ENCODE assay signal across 22 cellular contexts in the genomic region with DNA sequence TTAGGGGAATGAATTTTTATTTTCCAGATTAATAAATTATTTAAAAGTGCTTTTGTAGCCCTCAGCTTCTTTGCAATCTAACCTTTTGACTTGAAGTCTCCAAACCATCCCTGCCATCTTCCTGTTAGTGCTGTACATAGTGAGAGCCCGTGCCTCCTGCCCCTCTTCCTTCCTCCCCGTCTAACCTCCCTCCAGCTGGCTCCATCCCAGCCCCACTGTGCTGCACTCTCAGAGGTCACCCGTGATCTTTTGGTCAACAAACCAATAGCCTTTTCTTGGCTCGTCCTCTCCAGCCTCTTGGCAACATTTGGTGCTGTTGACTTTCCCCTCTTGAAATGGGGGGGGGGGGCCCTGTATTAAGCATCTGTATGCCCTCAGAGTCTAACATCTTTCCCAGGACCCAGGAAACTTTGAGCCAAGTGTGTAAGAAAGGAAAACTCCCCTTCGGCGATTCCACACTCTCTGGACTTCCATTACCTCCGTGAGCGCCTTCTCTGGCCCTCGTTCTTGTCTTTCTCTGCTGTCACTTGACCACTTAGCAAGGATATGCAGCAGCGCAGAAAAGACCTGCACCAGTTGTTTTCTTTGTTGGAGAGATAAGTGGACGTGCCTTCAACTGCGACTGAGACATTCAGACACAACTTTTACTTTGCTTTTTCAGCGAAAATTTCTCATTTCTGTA. TPM values are rescaled to one million over a fixed set of nuclear protein-coding genes. Genes with fewer than 3 reads are reported as not detected.
A peak's percentile ranks its signal among the peaks of the same experiment; 100 is the strongest.
DNase-seq lines count a peak whose midpoint lies in the region; ATAC-seq and TF ChIP-seq lines count a peak whose summit lies in the region.
"Had no signal": no experiment of that assay in that cellular context is flagged by ENCODE, and none has a peak within 500 bp of the region (broad histone marks: within the 10 kb centered on the region; RNA-seq: fewer than 3 reads in every experiment).

No MANE protein-coding gene starts in this region.

- H3K36me3 ChIP-seq in sigmoid colon = peaks cover 0 to 16% (median 0%) of the 10 kb centered on the region in 4 donors

- no peaks in the 10 kb centered on the region for H3K9me3 Mint-ChIP-seq in neural crest cell
- H3K9me3 Mint-ChIP-seq: activated CD4-positive, alpha-beta T cell treated with anti-CD3 and anti-CD28 coated beads, Interleukin-2, amount 10 ng/mL, durations not matched to agents 7 days and 5 days; activated naive CD8-positive, alpha-beta T cell treated with anti-CD3 and anti-CD28 coated beads for 36 hours; activated T-helper 17 cell treated with anti-CD3 and anti-CD28 coated beads, Interleukin-2, amount 50 U/mL, for 72 hours; natural killer cell had no signal

- H3K27me3 Mint-ChIP-seq in neural crest cell (ENCODE audit: low read depth) = no peaks in the 10 kb centered on the region
- H3K27me3 Mint-ChIP-seq: activated CD4-positive, alpha-beta T cell treated with anti-CD3 and anti-CD28 coated beads, Interleukin-2, amount 10 ng/mL, durations not matched to agents 7 days and 5 days; activated naive CD8-positive, alpha-beta T cell treated with anti-CD3 and anti-CD28 coated beads for 36 hours; activated T-helper 17 cell treated with anti-CD3 and anti-CD28 coated beads, Interleukin-2, amount 50 U/mL, for 72 hours; B cell had no signal

- TF ChIP-seq CTCF in neural crest cell (conservative IDR thresholded peaks at IDR 0.05) (no peak), sigmoid colon (IDR thresholded peaks at IDR 0.05) (no peak)

- peak overlapping the region; percentile 96 for H3K27ac Mint-ChIP-seq in neural crest cell (ENCODE audit: unreplicated experiment)
- H3K27ac Mint-ChIP-seq: activated naive CD8-positive, alpha-beta T cell treated with anti-CD3 and anti-CD28 coated beads for 36 hours; activated T-helper 17 cell treated with anti-CD3 and anti-CD28 coated beads, Interleukin-2, amount 50 U/mL, for 72 hours; B cell; natural killer cell had no signal

- H3K27ac ChIP-seq in sigmoid colon = no peak overlapping the region
- H3K27ac ChIP-seq: SK-N-MC, skin epidermis had no signal

- H3K27me3 ChIP-seq in sigmoid colon = no peaks in the 10 kb centered on the region

- H3K4me1 Mint-ChIP-seq in neural crest cell = peaks cover 17% of the 10 kb centered on the region
- H3K4me1 Mint-ChIP-seq: B cell had no signal

- intact Hi-C loops in Right ventricle myocardium superior (cut with DNase I) = no loop called here
- intact Hi-C loops in cardiac septum (cut with DNase I) = no loop called here
- intact Hi-C loops in left cardiac atrium (cut with DNase I) = no loop called here
- intact Hi-C loops in sigmoid colon (cut with DNase I) = no loop called here

- H3K36me3 Mint-ChIP-seq in neural crest cell (ENCODE audit: low read depth) = peaks cover 5% of the 10 kb centered on the region
- H3K36me3 Mint-ChIP-seq: natural killer cell had no signal

- ATAC-seq in Right ventricle myocardium superior (ENCODE audit: poor library complexity) (peak; percentile 62), left cardiac atrium (peak; percentile 79 to 80), HG03095 (IDR thresholded peaks at IDR 0.05; ENCODE audit: unreplicated experiment) (no peak)
- ATAC-seq: activated T-helper 17 cell treated with anti-CD3 and anti-CD28 coated beads, Interleukin-2, amount 50 U/mL, for 72 hours; natural killer cell had no signal

- TF ChIP-seq EP300 in sigmoid colon (IDR thresholded peaks at IDR 0.05) = no peak

- H3K4me3 Mint-ChIP-seq in neural crest cell = no peak overlapping the region
- H3K4me3 Mint-ChIP-seq: activated CD4-positive, alpha-beta T cell treated with anti-CD3 and anti-CD28 coated beads, Interleukin-2, amount 10 ng/mL, durations not matched to agents 7 days and 5 days; activated naive CD8-positive, alpha-beta T cell treated with anti-CD3 and anti-CD28 coated beads for 36 hours; activated T-helper 17 cell treated with anti-CD3 and anti-CD28 coated beads, Interleukin-2, amount 50 U/mL, for 72 hours; B cell; natural killer cell had no signal

- DNase-seq in Right ventricle myocardium superior = peak; percentile 61
- DNase-seq in cardiac septum (ENCODE audit: low spot score) = no peak
- peak; percentile 49 for DNase-seq in left cardiac atrium
- no peak for DNase-seq in neural crest cell (ENCODE audit: low read depth, low spot score)
- no peak for DNase-seq in sigmoid colon
- DNase-seq in stimulated activated CD8-positive, alpha-beta memory T cell treated with anti-CD3 and anti-CD28 coated beads, Interleukin-4, amount 100 ng/mL, for 48 hours = no peak
- DNase-seq in stimulated activated CD4-positive, alpha-beta T cell treated with anti-CD3 and anti-CD28 coated beads, Interleukin-15, amount 100 ng/mL, for 24 hours = no peak
- DNase-seq: activated naive CD8-positive, alpha-beta T cell treated with anti-CD3 and anti-CD28 coated beads for 36 hours; cerebellar nuclear complex; effector CD8-positive, alpha-beta T cell; Kasumi-1; natural killer cell; NCI-H1048; NCI-H2081 treated with DMSO at 0.1 percent for 48 hours; NCI-H510A had no signal

- H3K9me3 ChIP-seq in sigmoid colon = no peaks in the 10 kb centered on the region

- H3K4me1 ChIP-seq in sigmoid colon = peaks cover 0 to 4% (median 0%) of the 10 kb centered on the region in 4 donors

- H3K4me3 ChIP-seq in sigmoid colon = no peak overlapping the region
- H3K4me3 ChIP-seq: GM12878, SK-N-MC, skin epidermis had no signal

- WGBS in sigmoid colon, 2 donors = 78 to 86% methylated on average over 13 of the region's 13 CpGs

- no peak for TF ChIP-seq POLR2A in sigmoid colon (IDR thresholded peaks at IDR 0.05)

RNA-seq across cellular contexts. Expression of a gene that starts 44.1 kb away (rescaled TPM):
- 5.5 TPM for total RNA-seq in Right ventricle myocardium superior
- total RNA-seq in cardiac septum = 10.4 TPM
- total RNA-seq in left cardiac atrium = 1 to 10 TPM; 6.5 to 8.9 TPM
- total RNA-seq in neural crest cell = 34.8 and 37.9 TPM in 2 replicates
- 10 to 100 TPM in 2 of 4 donors, 1 to 10 TPM in 2; 7.7 to 19.1 (median 10.7) TPM for total RNA-seq in sigmoid colon
- polyA plus RNA-seq in sigmoid colon = 1 to 10 TPM; 2.3 to 6.3 (median 3.0) TPM

Comparison
In these comparisons a context has a peak if more than half of its experiments do, and no peak if none do; other contexts are left out.
1. DNase-seq: peak in Right ventricle myocardium superior (single experiment) and left cardiac atrium (single experiment); none in cardiac septum (single experiment), neural crest cell (single experiment), sigmoid colon (single experiment), stimulated activated CD8-positive, alpha-beta memory T cell treated with anti-CD3 and anti-CD28 coated beads, Interleukin-4, amount 100 ng/mL, for 48 hours (single experiment) and stimulated activated CD4-positive, alpha-beta T cell treated with anti-CD3 and anti-CD28 coated beads, Interleukin-15, amount 100 ng/mL, for 24 hours (single experiment).